20 cellular contexts compared by ENCODE assay signal in genomic region chr18:78246041-78246440, GRCh38.
"Had no signal": no experiment of that assay in that cellular context is flagged by ENCODE, and none has a peak within 500 bp of the region (broad histone marks: within the 10 kb centered on the region; RNA-seq: fewer than 3 reads in every experiment).

No MANE protein-coding gene starts in this region.

- H3K27ac Mint-ChIP-seq: effector memory CD8-positive, alpha-beta T cell; naive thymus-derived CD4-positive, alpha-beta T cell; progenitor cell of endocrine pancreas; stimulated activated memory B cell treated with anti-CD40 and anti-IgM and Interleukin-4, amounts not matched to agents 10 μg/mL and 1 μg/mL and 100 μg/mL, for 72 hours; stimulated activated naive CD8-positive, alpha-beta T cell treated with anti-CD3 and anti-CD28 coated beads, Interleukin-15, Interleukin-2, amounts not matched to agents 100 ng/mL and 50 ng/mL, for 24 hours had no signal

- H3K27me3 Mint-ChIP-seq: effector memory CD8-positive, alpha-beta T cell; stimulated activated memory B cell treated with anti-CD40 and anti-IgM and Interleukin-4, amounts not matched to agents 10 μg/mL and 1 μg/mL and 100 μg/mL, for 72 hours; stimulated activated naive CD8-positive, alpha-beta T cell treated with anti-CD3 and anti-CD28 coated beads, Interleukin-15, Interleukin-2, amounts not matched to agents 100 ng/mL and 50 ng/mL, for 24 hours had no signal

- H3K36me3 Mint-ChIP-seq: naive thymus-derived CD4-positive, alpha-beta T cell; stimulated activated memory B cell treated with anti-CD40 and anti-IgM and Interleukin-4, amounts not matched to agents 10 μg/mL and 1 μg/mL and 100 μg/mL, for 72 hours had no signal

- H3K27ac ChIP-seq: coronary artery, left lung, neutrophil, pancreas, right atrium auricular region, suprapubic skin, transverse colon, upper lobe of right lung, uterus had no signal

- H3K9me3 Mint-ChIP-seq: nephron had no signal

- H3K4me1 ChIP-seq: pancreas, right atrium auricular region, transverse colon had no signal

- H3K27me3 ChIP-seq: neutrophil, right atrium auricular region, transverse colon, upper lobe of right lung, uterus had no signal

- H3K4me1 Mint-ChIP-seq: stimulated activated memory B cell treated with anti-CD40 and anti-IgM and Interleukin-4, amounts not matched to agents 10 μg/mL and 1 μg/mL and 100 μg/mL, for 72 hours had no signal

- H3K36me3 ChIP-seq: left lung, neutrophil, pancreas, right atrium auricular region, suprapubic skin, transverse colon, upper lobe of right lung, uterus had no signal

- H3K4me3 Mint-ChIP-seq: effector memory CD8-positive, alpha-beta T cell; naive thymus-derived CD4-positive, alpha-beta T cell; nephron; stimulated activated memory B cell treated with anti-CD40 and anti-IgM and Interleukin-4, amounts not matched to agents 10 μg/mL and 1 μg/mL and 100 μg/mL, for 72 hours; stimulated activated naive CD8-positive, alpha-beta T cell treated with anti-CD3 and anti-CD28 coated beads, Interleukin-15, Interleukin-2, amounts not matched to agents 100 ng/mL and 50 ng/mL, for 24 hours had no signal

- H3K4me3 ChIP-seq: coronary artery, left lung, pancreas, right atrium auricular region, suprapubic skin, transverse colon, upper lobe of right lung, uterus had no signal

- DNase-seq: dermis blood vessel endothelial cell; effector memory CD8-positive, alpha-beta T cell; erythroblast; left lung; mesenchymal stem cell; naive thymus-derived CD4-positive, alpha-beta T cell; pancreas; stimulated activated CD4-positive, alpha-beta T cell treated with anti-CD3 and anti-CD28 coated beads, Interleukin-4, amount 100 ng/mL, for 4 hours; transverse colon; upper lobe of right lung; uterus had no signal

- ATAC-seq: effector memory CD8-positive, alpha-beta T cell; left lung; naive thymus-derived CD4-positive, alpha-beta T cell; pancreas; sciatic nerve; stimulated activated memory B cell treated with anti-CD40 and anti-IgM and Interleukin-4, amounts not matched to agents 10 μg/mL and 1 μg/mL and 100 μg/mL, for 72 hours; upper lobe of right lung had no signal

- H3K9me3 ChIP-seq: left lung, neutrophil, pancreas, right atrium auricular region, suprapubic skin, transverse colon, upper lobe of right lung, uterus had no signal
